9 cellular contexts compared by ENCODE assay signal in genomic region chr10:79249156-79250121, GRCh38.
A peak's percentile ranks its signal among the peaks of the same experiment; 100 is the strongest.
DNase-seq lines count a peak whose midpoint lies in the region; ATAC-seq and TF ChIP-seq lines count a peak whose summit lies in the region.
"Had no signal": no experiment of that assay in that cellular context is flagged by ENCODE, and none has a peak within 500 bp of the region (broad histone marks: within the 10 kb centered on the region; RNA-seq: fewer than 3 reads in every experiment).

No MANE protein-coding gene starts in this region.

- DNase-seq in NB4 (ENCODE audit: low read depth) (peak; percentile 41), nephron progenitor cell (no peak), NCI-H1048 (lab: John Stamatoyannopoulos, UW) (no peak), NK-92 (lab: John Stamatoyannopoulos, UW; ENCODE audit: unreplicated experiment) (no peak), NCI-H345 (lab: John Stamatoyannopoulos, UW) (no peak), SK-N-DZ (ENCODE audit: low spot score) (no peak)

- ATAC-seq in GM18508 (IDR thresholded peaks at IDR 0.05; ENCODE audit: insufficient read depth, unreplicated experiment) (peak; percentile 60), GM21717 (IDR thresholded peaks at IDR 0.05; ENCODE audit: unreplicated experiment) (peak; percentile 67)
- ATAC-seq: K562 had no signal

- no peak overlapping the region for H3K4me3 ChIP-seq in NB4 (ENCODE audit: low read depth, low read length)
- H3K4me3 ChIP-seq: K562 had no signal

- H3K36me3 Mint-ChIP-seq in nephron progenitor cell (ENCODE audit: low read depth), result no peaks in the 10 kb centered on the region

- no peaks in the 10 kb centered on the region for H3K9me3 Mint-ChIP-seq in nephron progenitor cell

- no peak overlapping the region for H3K4me3 Mint-ChIP-seq in nephron progenitor cell

- H3K4me1 Mint-ChIP-seq in nephron progenitor cell, result peaks cover 52% of the 10 kb centered on the region

- peaks cover 3% of the 10 kb centered on the region for H3K27me3 Mint-ChIP-seq in nephron progenitor cell (ENCODE audit: low read depth, poor library complexity)

- TF ChIP-seq CTCF in NB4 (IDR thresholded peaks at IDR 0.05; ENCODE audit: low read depth, low read length), result no peak
- TF ChIP-seq CTCF in nephron progenitor cell (IDR thresholded peaks at IDR 0.05), result no peak

- TF ChIP-seq POLR2A in NB4 (IDR thresholded peaks at IDR 0.05; ENCODE audit: extremely low read depth, insufficient read length), result no peak

- H3K27ac Mint-ChIP-seq in nephron progenitor cell, result peak overlapping the region; percentile 43
